Comparison of ENCODE assay signal across 11 cellular contexts in genomic region chr17:33871720-33872535, GRCh38.
DNase-seq lines count a peak whose midpoint lies in the region; ATAC-seq, FAIRE-seq and TF ChIP-seq lines count a peak whose summit lies in the region.
"Had no signal": no experiment of that assay in that cellular context is flagged by ENCODE, and none has a peak within 500 bp of the region (broad histone marks: within the 10 kb centered on the region; RNA-seq: fewer than 3 reads in every experiment).

No MANE protein-coding gene starts in this region.

- FAIRE-seq in urothelium cell line (lab: Jason Lieb, UNC) (peak; percentile 74), D721Med (lab: Jason Lieb, UNC) (no peak)

- TF ChIP-seq CTCF in D721Med (IDR thresholded peaks at IDR 0.05; ENCODE audit: insufficient read depth, missing control alignments): no peak

- DNase-seq in stimulated activated CD4-positive, alpha-beta T cell treated with anti-CD3 and anti-CD28 coated beads, Interleukin-15, amount 100 ng/mL, for 24 hours: peak; percentile 9
- DNase-seq in stimulated activated CD4-positive, alpha-beta T cell treated with anti-CD3 and anti-CD28 coated beads, Interleukin-2, amount 100 ng/mL, for 24 hours: no peak
- DNase-seq in NCI-H748 treated with DMSO at 0.1 percent for 48 hours (lab: John Stamatoyannopoulos, UW) (peak; percentile 61), erythroblast (lab: John Stamatoyannopoulos, UW) (peak; percentile 97), urothelium cell line (ENCODE audit: low spot score) (peak; percentile 78), D721Med (ENCODE audit: insufficient read length, low spot score) (no peak)
- DNase-seq: activated naive CD8-positive, alpha-beta T cell treated with anti-CD3 and anti-CD28 coated beads, Interleukin-2, amount 10 ng/mL, durations not matched to agents 7 days and 5 days; NCI-H2107 had no signal

- TF ChIP-seq POLR2A in erythroblast (IDR thresholded peaks at IDR 0.05; ENCODE audit: low read length): peak; percentile 88

- ATAC-seq in HG03378 (IDR thresholded peaks at IDR 0.05; ENCODE audit: unreplicated experiment) (no peak), GM21529 (IDR thresholded peaks at IDR 0.05; ENCODE audit: unreplicated experiment) (no peak)
- ATAC-seq: SK-N-SH treated with all-trans-retinoic acid at 6 μM for 48 hours had no signal

Comparison
In these comparisons a context has a peak if more than half of its experiments do, and no peak if none do; other contexts are left out.
1. DNase-seq: peak in stimulated activated CD4-positive, alpha-beta T cell treated with anti-CD3 and anti-CD28 coated beads, Interleukin-15, amount 100 ng/mL, for 24 hours (single experiment), NCI-H748 treated with DMSO at 0.1 percent for 48 hours (single experiment), erythroblast (2 of 2) and urothelium cell line (single experiment); none in stimulated activated CD4-positive, alpha-beta T cell treated with anti-CD3 and anti-CD28 coated beads, Interleukin-2, amount 100 ng/mL, for 24 hours (0 of 2) and D721Med (single experiment).